Comparison of ENCODE assay signal across 35 cellular contexts in the genomic region with DNA sequence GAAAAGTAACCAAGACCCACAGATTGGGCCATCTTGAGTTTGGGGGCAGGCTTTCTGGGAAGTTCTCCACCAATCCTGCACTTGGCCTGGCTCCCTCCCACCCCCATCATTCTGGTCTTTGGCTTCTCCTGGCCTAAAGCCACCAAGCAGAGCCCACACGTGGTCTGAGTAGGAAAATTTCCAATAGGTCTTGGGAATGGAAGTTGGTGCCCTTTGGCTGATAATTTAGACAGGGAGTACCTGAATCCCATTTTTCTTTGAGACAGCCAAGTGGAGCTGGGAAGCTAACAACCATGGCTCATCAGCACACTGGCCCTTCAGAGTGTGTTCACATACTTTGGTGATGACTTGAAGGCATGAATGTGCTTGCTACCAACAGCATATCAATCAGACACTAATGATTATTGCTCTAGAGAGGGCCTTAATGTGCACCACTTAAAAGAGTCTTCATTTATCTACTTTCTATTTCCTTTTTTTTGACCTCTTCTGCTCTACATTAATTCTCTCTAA.
A peak's percentile ranks its signal among the peaks of the same experiment; 100 is the strongest.
DNase-seq lines count a peak whose midpoint lies in the region; ATAC-seq, FAIRE-seq and TF ChIP-seq lines count a peak whose summit lies in the region.
"Had no signal": no experiment of that assay in that cellular context is flagged by ENCODE, and none has a peak within 500 bp of the region (broad histone marks: within the 10 kb centered on the region; RNA-seq: fewer than 3 reads in every experiment).

No MANE protein-coding gene starts in this region.

- no peak overlapping the region for H3K4me3 ChIP-seq in mammary epithelial cell (replicated peaks in 1 of 3; ENCODE audit: insufficient read depth in 1 of 3, low read depth in 2 of 3, low read length in 3 of 3)
- no peak overlapping the region for H3K4me3 ChIP-seq in astrocyte (ENCODE audit: insufficient read depth, low read depth, low read length)
- H3K4me3 ChIP-seq in fibroblast of the aortic adventitia (ENCODE audit: low read depth, low read length): no peak overlapping the region
- no peak overlapping the region for H3K4me3 ChIP-seq in smooth muscle cell
- H3K4me3 ChIP-seq: A549, BLaER1, gastroesophageal sphincter, hepatocyte, K562, left ventricle myocardium inferior, SK-N-MC, skin epidermis, stomach, transverse colon had no signal

- H3K36me3 ChIP-seq in mammary epithelial cell (ENCODE audit: insufficient read depth, low read length): no peaks in the 10 kb centered on the region
- H3K36me3 ChIP-seq in astrocyte (ENCODE audit: insufficient read depth, low read length): no peaks in the 10 kb centered on the region
- H3K36me3 ChIP-seq in smooth muscle cell (ENCODE audit: low read depth): no peaks in the 10 kb centered on the region
- H3K36me3 ChIP-seq: BLaER1, gastroesophageal sphincter, left ventricle myocardium inferior, stomach, transverse colon had no signal

- dilution Hi-C loops in mammary epithelial cell (cut with HindIII; ENCODE audit: low sequenced_read_pairs): loop anchor here (25.0 kb wide), 1 partner anchor 1208 kb away; no protein-coding TSS in a partner anchor

- TF ChIP-seq CTCF in mammary epithelial cell (conservative IDR thresholded peaks at IDR 0.05 in 1 of 2, IDR thresholded peaks at IDR 0.05 in 1 of 2; ENCODE audit: extremely low read depth in 1 of 2, insufficient read depth in 1 of 2, low read depth in 1 of 2, low read length in 2 of 2) (no peak), MCF 10A (IDR thresholded peaks at IDR 0.05; ENCODE audit: unreplicated experiment) (no peak), astrocyte (IDR thresholded peaks at IDR 0.05; ENCODE audit: insufficient read depth, low read depth, low read length) (no peak), fibroblast of the aortic adventitia (IDR thresholded peaks at IDR 0.05; ENCODE audit: insufficient read depth, low read length) (no peak), smooth muscle cell (IDR thresholded peaks at IDR 0.05; ENCODE audit: borderline replicate concordance, insufficient read depth, poor library complexity, severe bottlenecking) (no peak)

- no peaks in the 10 kb centered on the region for H3F3A ChIP-seq in smooth muscle cell (ENCODE audit: low read depth)

- no peak for ATAC-seq in stimulated activated memory B cell treated with anti-CD40 and anti-IgM and Interleukin-4, amounts not matched to agents 10 μg/mL and 1 μg/mL and 100 μg/mL, for 72 hours
- ATAC-seq: A549; activated CD4-positive, alpha-beta T cell treated with anti-CD3 and anti-CD28 coated beads for 36 hours; gastroesophageal sphincter; K562; naive thymus-derived CD4-positive, alpha-beta T cell; T-helper 17 cell had no signal

- POLR2A ChIA-PET in MCF 10A (lab: Yijun Ruan, JAX): no interaction called here

- CTCF ChIA-PET in mammary epithelial cell (lab: Charles Lee; ENCODE audit: low non-redundant PET) (interaction anchor here (0.6 kb wide), 1 partner anchor 119 kb away, joined by 5 read pairs; no protein-coding TSS in a partner anchor), MCF 10A (lab: Yijun Ruan, JAX) (interaction anchor here (0.6 to 3.7 kb wide), 11 partner anchors 9 to 1219 kb away, joined by 3 to 38 read pairs (median 3); no protein-coding TSS in a partner anchor)

- H3K9ac ChIP-seq in mammary epithelial cell (ENCODE audit: insufficient read depth, low read length) (no peak overlapping the region), astrocyte (ENCODE audit: low read length) (no peak overlapping the region), smooth muscle cell (ENCODE audit: low read depth) (no peak overlapping the region)
- H3K9ac ChIP-seq: BLaER1 had no signal

- 73% methylated on average over 1 of the region's 1 CpG for WGBS in mammary epithelial cell (ENCODE audit: low coverage, missing lambda C conversion rate)
- WGBS in smooth muscle cell (ENCODE audit: low lambda C conversion rate): 82% methylated on average over 1 of the region's 1 CpG

- H3K9me3 Mint-ChIP-seq in MCF 10A (ENCODE audit: unreplicated experiment) (no peaks in the 10 kb centered on the region), astrocyte (ENCODE audit: unreplicated experiment) (no peaks in the 10 kb centered on the region)
- no peaks in the 10 kb centered on the region for H3K9me3 Mint-ChIP-seq in stimulated activated memory B cell treated with anti-CD40 and anti-IgM and Interleukin-4, amounts not matched to agents 10 μg/mL and 1 μg/mL and 100 μg/mL, for 72 hours
- H3K9me3 Mint-ChIP-seq: activated naive CD8-positive, alpha-beta T cell treated with anti-CD3 and anti-CD28 coated beads, Interleukin-2, amount 10 ng/mL, durations not matched to agents 7 days and 5 days; mesothelial cell of epicardium; naive thymus-derived CD4-positive, alpha-beta T cell had no signal

- in situ Hi-C loops in mammary epithelial cell (cut with MboI; ENCODE audit: low sequenced_read_pairs in 2 of 2): loop anchor here (10.0 to 25.0 kb wide), 5 partner anchors 320 to 1220 kb away; no protein-coding TSS in a partner anchor

- H3K27me3 Mint-ChIP-seq in MCF 10A (ENCODE audit: insufficient read depth, unreplicated experiment): no peaks in the 10 kb centered on the region
- H3K27me3 Mint-ChIP-seq in astrocyte (ENCODE audit: low read depth, unreplicated experiment): peaks cover 8% of the 10 kb centered on the region
- H3K27me3 Mint-ChIP-seq in stimulated activated memory B cell treated with anti-CD40 and anti-IgM and Interleukin-4, amounts not matched to agents 10 μg/mL and 1 μg/mL and 100 μg/mL, for 72 hours: peaks cover 47% of the 10 kb centered on the region

- H3K27me3 ChIP-seq in mammary epithelial cell (ENCODE audit: insufficient read depth, low read length) (peaks cover 3% of the 10 kb centered on the region), astrocyte (ENCODE audit: insufficient read depth, low read length) (no peaks in the 10 kb centered on the region), smooth muscle cell (ENCODE audit: low read depth) (no peaks in the 10 kb centered on the region)
- H3K27me3 ChIP-seq: BLaER1 had no signal

- H2AFZ ChIP-seq in mammary epithelial cell (ENCODE audit: low read depth, low read length) (peak overlapping the region; percentile 31), astrocyte (ENCODE audit: low read depth, low read length) (no peak overlapping the region), smooth muscle cell (ENCODE audit: low read depth) (no peak overlapping the region)
- H2AFZ ChIP-seq: hepatocyte had no signal

- H3K4me3 Mint-ChIP-seq in MCF 10A (ENCODE audit: unreplicated experiment) (no peak overlapping the region), astrocyte (ENCODE audit: unreplicated experiment) (no peak overlapping the region)
- H3K4me3 Mint-ChIP-seq in stimulated activated memory B cell treated with anti-CD40 and anti-IgM and Interleukin-4, amounts not matched to agents 10 μg/mL and 1 μg/mL and 100 μg/mL, for 72 hours: no peak overlapping the region
- H3K4me3 Mint-ChIP-seq: activated CD4-positive, alpha-beta T cell treated with anti-CD3 and anti-CD28 coated beads for 36 hours; activated naive CD8-positive, alpha-beta T cell treated with anti-CD3 and anti-CD28 coated beads, Interleukin-2, amount 10 ng/mL, durations not matched to agents 7 days and 5 days; brain; immature natural killer cell; mesothelial cell of epicardium; naive thymus-derived CD4-positive, alpha-beta T cell; T-helper 17 cell had no signal

- H4K20me1 ChIP-seq in mammary epithelial cell (ENCODE audit: insufficient read depth, low read length) (no peaks in the 10 kb centered on the region), astrocyte (ENCODE audit: insufficient read depth, low read length) (no peaks in the 10 kb centered on the region), smooth muscle cell (ENCODE audit: low read depth) (no peaks in the 10 kb centered on the region)
- H4K20me1 ChIP-seq: BLaER1 had no signal

- peak; percentile 67 for DNase-seq in mammary epithelial cell
- no peak for DNase-seq in MCF 10A (ENCODE audit: unreplicated experiment)
- peak; percentile 98 for DNase-seq in astrocyte (ENCODE audit: low read depth)
- peak; percentile 37 for DNase-seq in fibroblast of the aortic adventitia (ENCODE audit: low read depth)
- no peak for DNase-seq in smooth muscle cell (lab: John Stamatoyannopoulos, UW; ENCODE audit: unreplicated experiment)
- DNase-seq in NCI-H2029 treated with DMSO at 0.1 percent for 48 hours (lab: John Stamatoyannopoulos, UW): no peak
- DNase-seq in GOT3 (lab: John Stamatoyannopoulos, UW): no peak
- DNase-seq: activated CD4-positive, alpha-beta T cell treated with anti-CD3 and anti-CD28 coated beads for 36 hours; activated effector memory CD4-positive, alpha-beta T cell treated with Interleukin-2 at 50 U/mL for 16 hours; activated naive CD8-positive, alpha-beta T cell treated with anti-CD3 and anti-CD28 coated beads, Interleukin-2, amount 10 ng/mL, durations not matched to agents 7 days and 5 days; effector CD8-positive, alpha-beta T cell; GF-D8; immature natural killer cell; left ventricle myocardium inferior; MM.1S; naive thymus-derived CD4-positive, alpha-beta T cell; NCI-H1417; NCI-H2081; NCI-H748 treated with DMSO at 0.1 percent for 48 hours; stimulated activated CD8-positive, alpha-beta memory T cell treated with anti-CD3 and anti-CD28 coated beads, Interleukin-4, amount 100 ng/mL, for 48 hours; stomach; T-helper 17 cell; transverse colon had no signal

- H3K9me3 ChIP-seq in mammary epithelial cell (replicated peaks; ENCODE audit: insufficient read depth, low read length): no peaks in the 10 kb centered on the region
- no peaks in the 10 kb centered on the region for H3K9me3 ChIP-seq in astrocyte (ENCODE audit: insufficient read depth, low read depth, low read length)
- no peaks in the 10 kb centered on the region for H3K9me3 ChIP-seq in smooth muscle cell (replicated peaks; ENCODE audit: low read depth)
- H3K9me3 ChIP-seq: A549, gastroesophageal sphincter, left ventricle myocardium inferior, stomach, transverse colon had no signal

- BruUV-seq in mammary epithelial cell (replicated peaks; lab: Mats Ljungman, UMichigan) (no TSS peak), MCF 10A (replicated peaks; lab: Mats Ljungman, UMichigan) (no TSS peak)

- intact Hi-C loops in mammary epithelial cell (cut with micrococcal nuclease) (loop anchor here (5.0 to 10.0 kb wide), 2 partner anchors 570 to 798 kb away; no protein-coding TSS in a partner anchor), MCF 10A (cut with micrococcal nuclease) (loop anchor here (10.0 kb wide), 1 partner anchor 580 kb away; no protein-coding TSS in a partner anchor)

- H3K79me2 ChIP-seq in mammary epithelial cell (ENCODE audit: insufficient read depth, low read length) (no peaks in the 10 kb centered on the region), astrocyte (ENCODE audit: insufficient read depth, low read length) (no peaks in the 10 kb centered on the region), smooth muscle cell (ENCODE audit: low read depth) (no peaks in the 10 kb centered on the region)
- H3K79me2 ChIP-seq: hepatocyte had no signal

- H3K36me3 Mint-ChIP-seq in MCF 10A (ENCODE audit: insufficient read depth, unreplicated experiment) (no peaks in the 10 kb centered on the region), astrocyte (ENCODE audit: low read depth, unreplicated experiment) (no peaks in the 10 kb centered on the region)
- H3K36me3 Mint-ChIP-seq in stimulated activated memory B cell treated with anti-CD40 and anti-IgM and Interleukin-4, amounts not matched to agents 10 μg/mL and 1 μg/mL and 100 μg/mL, for 72 hours: no peaks in the 10 kb centered on the region
- H3K36me3 Mint-ChIP-seq: activated naive CD8-positive, alpha-beta T cell treated with anti-CD3 and anti-CD28 coated beads, Interleukin-2, amount 10 ng/mL, durations not matched to agents 7 days and 5 days; immature natural killer cell; mesothelial cell of epicardium; naive thymus-derived CD4-positive, alpha-beta T cell had no signal

- no peak overlapping the region for H3K4me2 ChIP-seq in mammary epithelial cell (ENCODE audit: insufficient read depth, low read depth, low read length)
- peak overlapping the region; percentile 6 for H3K4me2 ChIP-seq in astrocyte (ENCODE audit: low read length)
- H3K4me2 ChIP-seq in smooth muscle cell: no peak overlapping the region
- H3K4me2 ChIP-seq: A549, BLaER1, hepatocyte had no signal

- H3K27ac Mint-ChIP-seq in MCF 10A (ENCODE audit: low read depth, unreplicated experiment): no peak overlapping the region
- H3K27ac Mint-ChIP-seq in astrocyte (ENCODE audit: unreplicated experiment): no peak overlapping the region
- H3K27ac Mint-ChIP-seq in stimulated activated memory B cell treated with anti-CD40 and anti-IgM and Interleukin-4, amounts not matched to agents 10 μg/mL and 1 μg/mL and 100 μg/mL, for 72 hours: no peak overlapping the region
- H3K27ac Mint-ChIP-seq: activated CD4-positive, alpha-beta T cell treated with anti-CD3 and anti-CD28 coated beads for 36 hours; activated naive CD8-positive, alpha-beta T cell treated with anti-CD3 and anti-CD28 coated beads, Interleukin-2, amount 10 ng/mL, durations not matched to agents 7 days and 5 days; immature natural killer cell; mesothelial cell of epicardium; naive thymus-derived CD4-positive, alpha-beta T cell; T-helper 17 cell had no signal

- no peak for FAIRE-seq in astrocyte (lab: Jason Lieb, UNC)
- FAIRE-seq: A549, colon, HTR-8/SVneo, K562 had no signal

- no peak overlapping the region for H3K27ac ChIP-seq in mammary epithelial cell (ENCODE audit: insufficient read depth, low read depth, low read length)
- H3K27ac ChIP-seq in astrocyte (ENCODE audit: low read depth, low read length): no peak overlapping the region
- H3K27ac ChIP-seq in smooth muscle cell (ENCODE audit: low read depth): peak overlapping the region; percentile 51
- H3K27ac ChIP-seq: A549, BLaER1, gastroesophageal sphincter, hepatocyte, left ventricle myocardium inferior, SK-N-MC, skin epidermis, stomach, transverse colon had no signal

- H3K4me1 ChIP-seq in mammary epithelial cell (ENCODE audit: insufficient read depth, low read length) (peaks cover 6% of the 10 kb centered on the region), astrocyte (ENCODE audit: insufficient read depth, low read length) (peaks cover 26% of the 10 kb centered on the region), smooth muscle cell (ENCODE audit: low read depth) (peaks cover 14% of the 10 kb centered on the region)

- no peaks in the 10 kb centered on the region for H3K4me1 Mint-ChIP-seq in MCF 10A (ENCODE audit: insufficient read depth, unreplicated experiment)
- H3K4me1 Mint-ChIP-seq in astrocyte (ENCODE audit: low read depth, unreplicated experiment): peaks cover 27% of the 10 kb centered on the region
- H3K4me1 Mint-ChIP-seq in stimulated activated memory B cell treated with anti-CD40 and anti-IgM and Interleukin-4, amounts not matched to agents 10 μg/mL and 1 μg/mL and 100 μg/mL, for 72 hours: peaks cover 11% of the 10 kb centered on the region

Comparison
In these comparisons a context has a peak if more than half of its experiments do, and no peak if none do; other contexts are left out.
1. DNase-seq: peak in mammary epithelial cell (single experiment), astrocyte (single experiment) and fibroblast of the aortic adventitia (single experiment); none in MCF 10A (single experiment), smooth muscle cell (single experiment), NCI-H2029 treated with DMSO at 0.1 percent for 48 hours (single experiment) and GOT3 (single experiment).